In genomic region chr18:37385846-37386435, GRCh38 we compare ENCODE assay signal across 10 cellular contexts.
DNase-seq lines count a peak whose midpoint lies in the region; ATAC-seq, FAIRE-seq and TF ChIP-seq lines count a peak whose summit lies in the region.
"Had no signal": no experiment of that assay in that cellular context is flagged by ENCODE, and none has a peak within 500 bp of the region (broad histone marks: within the 10 kb centered on the region; RNA-seq: fewer than 3 reads in every experiment).

No MANE protein-coding gene starts in this region.

- H3K36me3 ChIP-seq in GM12878 (ENCODE audit: control insufficient read depth in 2 of 2, insufficient read depth in 2 of 2, low read length in 1 of 2) (no peaks in the 10 kb centered on the region), lower lobe of right lung (no peaks in the 10 kb centered on the region)
- no peaks in the 10 kb centered on the region for H3K36me3 ChIP-seq in effector memory CD4-positive, alpha-beta T cell (ENCODE audit: control insufficient read depth, insufficient read depth, low read length)
- H3K36me3 ChIP-seq: BLaER1 treated with 17β-estradiol and CSF1 and Interleukin-3, amounts not matched to agents 10 nM and 100 nM had no signal

- H3K4me3 Mint-ChIP-seq in T-helper 17 cell = no peak overlapping the region

- no peak for TF ChIP-seq EP300 in GM12878 (IDR thresholded peaks at IDR 0.05; ENCODE audit: borderline replicate concordance in 1 of 2, control insufficient read depth in 1 of 2, low read depth in 2 of 2, low read length in 2 of 2)

- no peak overlapping the region for H3K4me3 ChIP-seq in GM12878
- no peak overlapping the region for H3K4me3 ChIP-seq in lower lobe of right lung
- H3K4me3 ChIP-seq in effector memory CD4-positive, alpha-beta T cell (ENCODE audit: insufficient read depth, low read depth, low read length, poor library complexity, severe bottlenecking) = no peak overlapping the region
- H3K4me3 ChIP-seq: BLaER1 treated with 17β-estradiol and CSF1 and Interleukin-3, amounts not matched to agents 10 nM and 100 nM; skin epidermis had no signal

- H3K4me2 ChIP-seq in GM12878 (ENCODE audit: control insufficient read depth, insufficient read depth) = no peak overlapping the region
- H3K4me2 ChIP-seq: BLaER1 treated with 17β-estradiol and CSF1 and Interleukin-3, amounts not matched to agents 10 nM and 100 nM had no signal

- POLR2A ChIA-PET in GM12878 (lab: Charles Lee) = no interaction called here

- peaks cover 2% of the 10 kb centered on the region for H3K36me3 Mint-ChIP-seq in T-helper 17 cell (ENCODE audit: low read depth)

- H3K79me2 ChIP-seq in GM12878 (ENCODE audit: control insufficient read depth, insufficient read depth, low read length) = no peaks in the 10 kb centered on the region

- peaks cover 37% of the 10 kb centered on the region for H3K27me3 Mint-ChIP-seq in T-helper 17 cell

- SMC1A ChIA-PET in GM12878 (lab: Charles Lee; ENCODE audit: uncharacterized antibody, unreplicated experiment) = interaction anchor here (1.5 kb wide), 1 partner anchor 89 kb away, joined by 4 read pairs; no protein-coding TSS in a partner anchor

- peak; percentile 49 to 64 (median 53) for TF ChIP-seq CTCF in GM12878 (IDR thresholded peaks at IDR 0.05 in 2 of 3, conservative IDR thresholded peaks at IDR 0.05 in 1 of 3; ENCODE audit: control insufficient read depth in 2 of 3, extremely low read depth in 1 of 3, insufficient read depth in 1 of 3, low read depth in 3 of 3, low read length in 3 of 3)
- peak; percentile 69 for TF ChIP-seq CTCF in lower lobe of right lung (IDR thresholded peaks at IDR 0.05)

- H3K4me1 Mint-ChIP-seq in T-helper 17 cell = peaks cover 3% of the 10 kb centered on the region

- H3K4me1 ChIP-seq in GM12878 (ENCODE audit: control insufficient read depth, insufficient read depth, low read length) (no peaks in the 10 kb centered on the region), lower lobe of right lung (no peaks in the 10 kb centered on the region)
- no peaks in the 10 kb centered on the region for H3K4me1 ChIP-seq in effector memory CD4-positive, alpha-beta T cell (ENCODE audit: control insufficient read depth, insufficient read depth, low read length, poor library complexity, severe bottlenecking)

- H2AFZ ChIP-seq in GM12878 (ENCODE audit: control insufficient read depth, low read depth, low read length) = no peak overlapping the region

- no peak overlapping the region for H3K9ac ChIP-seq in GM12878 (ENCODE audit: control insufficient read depth, insufficient read depth, low read length)
- H3K9ac ChIP-seq: BLaER1 treated with 17β-estradiol and CSF1 and Interleukin-3, amounts not matched to agents 10 nM and 100 nM had no signal

- H3K9me3 ChIP-seq in GM12878 (replicated peaks; ENCODE audit: control insufficient read depth, insufficient read depth, low read length) (no peaks in the 10 kb centered on the region), lower lobe of right lung (peaks cover 4% of the 10 kb centered on the region), T-helper 17 cell (ENCODE audit: control insufficient read depth, low read length, poor library complexity, severe bottlenecking) (no peaks in the 10 kb centered on the region)
- no peaks in the 10 kb centered on the region for H3K9me3 ChIP-seq in effector memory CD4-positive, alpha-beta T cell (ENCODE audit: control insufficient read depth, low read length)

- CTCF ChIA-PET in GM12878 (lab: Yijun Ruan, JAX) = interaction anchor here (0.7 to 1.7 kb wide), 7 partner anchors 48 to 1651 kb away, joined by 3 to 5 read pairs (median 3); no protein-coding TSS in a partner anchor

- BruUV-seq in GM12878 (replicated peaks; lab: Mats Ljungman, UMichigan) = no TSS peak

- 47% methylated on average over 5 of the region's 5 CpGs for WGBS in GM12878 (ENCODE audit: insufficient coverage, insufficient replicate concordance, low lambda C conversion rate, missing lambda C conversion rate)

- DNase-seq in NCI-H2171 treated with DMSO at 0.1 percent for 48 hours (lab: John Stamatoyannopoulos, UW) (peak; percentile 49), NCI-H2171 (lab: John Stamatoyannopoulos, UW) (no peak), NCI-H128 (lab: John Stamatoyannopoulos, UW; ENCODE audit: unreplicated experiment) (peak; percentile 41), GM12878 (ENCODE audit: low read depth, low spot score) (no peak), lower lobe of right lung (no peak), T-helper 17 cell (no peak), NCI-H187 treated with DMSO at 0.1 percent for 48 hours (lab: John Stamatoyannopoulos, UW) (no peak)
- no peak for DNase-seq in effector memory CD4-positive, alpha-beta T cell

- ATAC-seq in GM12878 = peak; percentile 27; the same call in 1 of the 3 replicates
- ATAC-seq in lower lobe of right lung = no peak
- ATAC-seq in T-helper 17 cell = no peak

- RAD21 ChIA-PET in GM12878 (lab: Charles Lee; ENCODE audit: unreplicated experiment) = interaction anchor here (1.0 kb wide), 1 partner anchor 154 kb away, joined by 4 read pairs; no protein-coding TSS in a partner anchor

- intact Hi-C loops in GM12878 (cut with micrococcal nuclease; ENCODE audit: unreplicated experiment) = loop anchor here (1.0 to 5.0 kb wide), 3 partner anchors 56 to 152 kb away; no protein-coding TSS in a partner anchor
- intact Hi-C loops in lower lobe of right lung (cut with DNase I) = no loop called here

- H3K27ac ChIP-seq in GM12878 (ENCODE audit: control insufficient read depth, insufficient read depth) (no peak overlapping the region), lower lobe of right lung (no peak overlapping the region)
- no peak overlapping the region for H3K27ac ChIP-seq in effector memory CD4-positive, alpha-beta T cell (ENCODE audit: insufficient read depth, low read length, poor library complexity, severe bottlenecking)
- H3K27ac ChIP-seq: BLaER1 treated with 17β-estradiol and CSF1 and Interleukin-3, amounts not matched to agents 10 nM and 100 nM; skin epidermis had no signal

- H3K27me3 ChIP-seq in GM12878 (replicated peaks in 1 of 2; ENCODE audit: control insufficient read depth in 2 of 2, insufficient read depth in 2 of 2, low read length in 1 of 2) = no peaks in the 10 kb centered on the region; a peak in 3 of 4 replicates
- H3K27me3 ChIP-seq in lower lobe of right lung (ENCODE audit: low read depth) = no peaks in the 10 kb centered on the region
- no peaks in the 10 kb centered on the region for H3K27me3 ChIP-seq in effector memory CD4-positive, alpha-beta T cell (replicated peaks; ENCODE audit: control insufficient read depth, insufficient read depth, low read length, poor library complexity, severe bottlenecking)
- H3K27me3 ChIP-seq: BLaER1 treated with 17β-estradiol and CSF1 and Interleukin-3, amounts not matched to agents 10 nM and 100 nM had no signal

- peak; percentile 83 for FAIRE-seq in GM12878 (lab: Jason Lieb, UNC)

- no peak for TF ChIP-seq POLR2A in GM12878 (IDR thresholded peaks at IDR 0.05; ENCODE audit: low read depth, low read length)

- in situ Hi-C loops in GM12878 (cut with MboI) = loop anchor here (5.0 kb wide), 1 partner anchor 91 kb away; no protein-coding TSS in a partner anchor

- TF ChIP-seq RAD21 in GM12878 (IDR thresholded peaks at IDR 0.05; ENCODE audit: insufficient read depth, low read depth, low read length) = peak; percentile 75

- H3K27ac Mint-ChIP-seq in T-helper 17 cell = no peak overlapping the region

- no peaks in the 10 kb centered on the region for H4K20me1 ChIP-seq in GM12878 (ENCODE audit: control insufficient read depth, insufficient read depth)
- H4K20me1 ChIP-seq: BLaER1 treated with 17β-estradiol and CSF1 and Interleukin-3, amounts not matched to agents 10 nM and 100 nM had no signal

TF ChIP-seq in GM12878, 131 proteins besides CTCF, POLR2A, EP300 and RAD21 (continues in another document):
- TF ChIP-seq SMC3 (IDR thresholded peaks at IDR 0.05; ENCODE audit: borderline replicate concordance, low read length) (peak; percentile 72; the same call in 1 of the 2 replicates), HDAC6 (IDR thresholded peaks at IDR 0.05; ENCODE audit: unreplicated experiment) (no peak), REST (IDR thresholded peaks at IDR 0.05; ENCODE audit: low read depth, low read length) (no peak), PKNOX1 (IDR thresholded peaks at IDR 0.05) (no peak), ESRRA (IDR thresholded peaks at IDR 0.05; ENCODE audit: low read length) (0 out of 2 replicates have a peak, but pooled peaks have one; percentile 22), NFYA (IDR thresholded peaks at IDR 0.05; ENCODE audit: borderline replicate concordance, low read depth, low read length) (no peak)

Comparison
In these comparisons a context has a peak if more than half of its experiments do, and no peak if none do; other contexts are left out.
1. DNase-seq: peak in NCI-H2171 treated with DMSO at 0.1 percent for 48 hours (single experiment) and NCI-H128 (single experiment); none in NCI-H2171 (single experiment), GM12878 (single experiment), lower lobe of right lung (single experiment), effector memory CD4-positive, alpha-beta T cell (0 of 3), T-helper 17 cell (0 of 3) and NCI-H187 treated with DMSO at 0.1 percent for 48 hours (single experiment).